In genomic region chr6:33314515-33314942, GRCh38 we compare ENCODE assay signal across 1 cellular context.
A peak's percentile ranks its signal among the peaks of the same experiment; 100 is the strongest.
TF ChIP-seq lines count a peak whose summit lies in the region.

No MANE protein-coding gene starts in this region.

TF ChIP-seq in K562, 482 proteins besides CTCF, POLR2A, EP300 and RAD21 (continued from another document and continues in another):
- TF ChIP-seq ETS1 (conservative IDR thresholded peaks at IDR 0.05; ENCODE audit: control insufficient read depth, low read depth, low read length) (no peak), NBN (IDR thresholded peaks at IDR 0.05; ENCODE audit: low read depth) (no peak), ESRRA (IDR thresholded peaks at IDR 0.05; ENCODE audit: borderline replicate concordance, low read depth) (no peak), NR2C2 (CRISPR knock-in tag; IDR thresholded peaks at IDR 0.05) (peak; percentile 93), NR2C2 (tag; IDR thresholded peaks at IDR 0.05) (peak; percentile 97), FOXA1 (IDR thresholded peaks at IDR 0.05; ENCODE audit: borderline replicate concordance) (no peak), E2F6 (IDR thresholded peaks at IDR 0.05; ENCODE audit: borderline replicate concordance in 1 of 2, extremely low read depth in 1 of 2, insufficient read depth in 1 of 2, insufficient read length in 1 of 2, low read depth in 1 of 2, low read length in 1 of 2, poor library complexity in 1 of 2, severe bottlenecking in 1 of 2) (no peak), ZBTB7A (IDR thresholded peaks at IDR 0.05; ENCODE audit: borderline replicate concordance, control insufficient read depth, low read depth, low read length) (0 out of 2 replicates have a peak, but pooled peaks have one; percentile 42), ZNF324 (CRISPR knock-in tag; IDR thresholded peaks at IDR 0.05) (no peak), ZNF146 (CRISPR knock-in tag; IDR thresholded peaks at IDR 0.05; ENCODE audit: unreplicated experiment) (no peak), TOE1 (IDR thresholded peaks at IDR 0.05; ENCODE audit: borderline replicate concordance) (0 out of 2 replicates have a peak, but pooled peaks have one; percentile 41), TOE1 (CRISPR knock-in tag; IDR thresholded peaks at IDR 0.05; ENCODE audit: borderline replicate concordance, low read depth) (no peak), RERE (CRISPR knock-in tag; IDR thresholded peaks at IDR 0.05; ENCODE audit: borderline replicate concordance) (no peak), PATZ1 (CRISPR knock-in tag; IDR thresholded peaks at IDR 0.05; ENCODE audit: borderline replicate concordance) (0 out of 2 replicates have a peak, but pooled peaks have one; percentile 64), ZNF444 (CRISPR knock-in tag; IDR thresholded peaks at IDR 0.05) (no peak), CREB5 (CRISPR knock-in tag; IDR thresholded peaks at IDR 0.05) (peak; percentile 53; the same call in 1 of the 2 replicates), KAT7 (CRISPR knock-in tag; IDR thresholded peaks at IDR 0.05; ENCODE audit: borderline replicate concordance) (peak; percentile 73; the same call in 1 of the 2 replicates), HDAC2 (IDR thresholded peaks at IDR 0.05) (0 out of 2 replicates have a peak, but pooled peaks have one; percentile 54), NKRF (IDR thresholded peaks at IDR 0.05; ENCODE audit: borderline replicate concordance) (peak; percentile 72), MAZ (CRISPR knock-in tag; conservative IDR thresholded peaks at IDR 0.05 in 1 of 2, IDR thresholded peaks at IDR 0.05 in 1 of 2) (0 out of 4 replicates have a peak, but pooled peaks of 1 of the 2 experiments have one; percentile 32), ZNF445 (CRISPR knock-in tag; IDR thresholded peaks at IDR 0.05; ENCODE audit: low read depth) (no peak), PTTG1 (tag; IDR thresholded peaks at IDR 0.05; ENCODE audit: low read depth) (no peak), USF1 (CRISPR knock-in tag; IDR thresholded peaks at IDR 0.05) (peak; percentile 81), ARID4B (CRISPR knock-in tag; IDR thresholded peaks at IDR 0.05) (no peak), PRDM10 (IDR thresholded peaks at IDR 0.05; ENCODE audit: partially characterized antibody) (peak; percentile 70), EGR1 (conservative IDR thresholded peaks at IDR 0.05) (peak; percentile 56), ZNF395 (CRISPR knock-in tag; IDR thresholded peaks at IDR 0.05) (no peak)
